In the genomic region with DNA sequence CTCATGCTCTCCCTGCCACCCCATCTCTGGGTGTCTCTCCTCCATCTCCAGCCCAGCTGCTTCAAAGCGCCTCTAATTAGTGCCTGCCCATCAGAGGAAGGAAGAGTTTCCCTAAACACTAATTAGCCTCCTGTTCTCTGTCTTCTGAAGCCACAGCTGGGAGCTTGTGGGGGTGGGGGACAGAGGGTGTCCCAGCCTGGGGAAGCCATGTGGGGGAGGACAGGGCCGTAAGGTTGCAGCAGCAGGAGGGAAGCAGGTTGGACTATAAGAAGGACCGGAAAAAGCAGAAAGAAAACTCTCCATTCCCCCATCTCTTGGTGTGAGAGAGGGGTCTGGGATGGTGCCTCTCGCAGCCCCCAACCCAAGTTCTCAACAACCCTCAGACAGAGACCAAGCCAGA, we compare ENCODE assay signal across 1 cellular context.
TF ChIP-seq lines count a peak whose summit lies in the region.

No MANE protein-coding gene starts in this region.

TF ChIP-seq in H1, 55 proteins besides CTCF, POLR2A, EP300 and RAD21:
- TF ChIP-seq SRF (IDR thresholded peaks at IDR 0.05; ENCODE audit: low read depth, low read length), result no peak
- TF ChIP-seq KDM1A (IDR thresholded peaks at IDR 0.05; ENCODE audit: borderline replicate concordance, low read length), result peak; percentile 87
- TF ChIP-seq NANOG (IDR thresholded peaks at IDR 0.05; ENCODE audit: insufficient read depth, low read depth, low read length, poor library complexity, severe bottlenecking), result no peak
- TF ChIP-seq, protein P1, sequence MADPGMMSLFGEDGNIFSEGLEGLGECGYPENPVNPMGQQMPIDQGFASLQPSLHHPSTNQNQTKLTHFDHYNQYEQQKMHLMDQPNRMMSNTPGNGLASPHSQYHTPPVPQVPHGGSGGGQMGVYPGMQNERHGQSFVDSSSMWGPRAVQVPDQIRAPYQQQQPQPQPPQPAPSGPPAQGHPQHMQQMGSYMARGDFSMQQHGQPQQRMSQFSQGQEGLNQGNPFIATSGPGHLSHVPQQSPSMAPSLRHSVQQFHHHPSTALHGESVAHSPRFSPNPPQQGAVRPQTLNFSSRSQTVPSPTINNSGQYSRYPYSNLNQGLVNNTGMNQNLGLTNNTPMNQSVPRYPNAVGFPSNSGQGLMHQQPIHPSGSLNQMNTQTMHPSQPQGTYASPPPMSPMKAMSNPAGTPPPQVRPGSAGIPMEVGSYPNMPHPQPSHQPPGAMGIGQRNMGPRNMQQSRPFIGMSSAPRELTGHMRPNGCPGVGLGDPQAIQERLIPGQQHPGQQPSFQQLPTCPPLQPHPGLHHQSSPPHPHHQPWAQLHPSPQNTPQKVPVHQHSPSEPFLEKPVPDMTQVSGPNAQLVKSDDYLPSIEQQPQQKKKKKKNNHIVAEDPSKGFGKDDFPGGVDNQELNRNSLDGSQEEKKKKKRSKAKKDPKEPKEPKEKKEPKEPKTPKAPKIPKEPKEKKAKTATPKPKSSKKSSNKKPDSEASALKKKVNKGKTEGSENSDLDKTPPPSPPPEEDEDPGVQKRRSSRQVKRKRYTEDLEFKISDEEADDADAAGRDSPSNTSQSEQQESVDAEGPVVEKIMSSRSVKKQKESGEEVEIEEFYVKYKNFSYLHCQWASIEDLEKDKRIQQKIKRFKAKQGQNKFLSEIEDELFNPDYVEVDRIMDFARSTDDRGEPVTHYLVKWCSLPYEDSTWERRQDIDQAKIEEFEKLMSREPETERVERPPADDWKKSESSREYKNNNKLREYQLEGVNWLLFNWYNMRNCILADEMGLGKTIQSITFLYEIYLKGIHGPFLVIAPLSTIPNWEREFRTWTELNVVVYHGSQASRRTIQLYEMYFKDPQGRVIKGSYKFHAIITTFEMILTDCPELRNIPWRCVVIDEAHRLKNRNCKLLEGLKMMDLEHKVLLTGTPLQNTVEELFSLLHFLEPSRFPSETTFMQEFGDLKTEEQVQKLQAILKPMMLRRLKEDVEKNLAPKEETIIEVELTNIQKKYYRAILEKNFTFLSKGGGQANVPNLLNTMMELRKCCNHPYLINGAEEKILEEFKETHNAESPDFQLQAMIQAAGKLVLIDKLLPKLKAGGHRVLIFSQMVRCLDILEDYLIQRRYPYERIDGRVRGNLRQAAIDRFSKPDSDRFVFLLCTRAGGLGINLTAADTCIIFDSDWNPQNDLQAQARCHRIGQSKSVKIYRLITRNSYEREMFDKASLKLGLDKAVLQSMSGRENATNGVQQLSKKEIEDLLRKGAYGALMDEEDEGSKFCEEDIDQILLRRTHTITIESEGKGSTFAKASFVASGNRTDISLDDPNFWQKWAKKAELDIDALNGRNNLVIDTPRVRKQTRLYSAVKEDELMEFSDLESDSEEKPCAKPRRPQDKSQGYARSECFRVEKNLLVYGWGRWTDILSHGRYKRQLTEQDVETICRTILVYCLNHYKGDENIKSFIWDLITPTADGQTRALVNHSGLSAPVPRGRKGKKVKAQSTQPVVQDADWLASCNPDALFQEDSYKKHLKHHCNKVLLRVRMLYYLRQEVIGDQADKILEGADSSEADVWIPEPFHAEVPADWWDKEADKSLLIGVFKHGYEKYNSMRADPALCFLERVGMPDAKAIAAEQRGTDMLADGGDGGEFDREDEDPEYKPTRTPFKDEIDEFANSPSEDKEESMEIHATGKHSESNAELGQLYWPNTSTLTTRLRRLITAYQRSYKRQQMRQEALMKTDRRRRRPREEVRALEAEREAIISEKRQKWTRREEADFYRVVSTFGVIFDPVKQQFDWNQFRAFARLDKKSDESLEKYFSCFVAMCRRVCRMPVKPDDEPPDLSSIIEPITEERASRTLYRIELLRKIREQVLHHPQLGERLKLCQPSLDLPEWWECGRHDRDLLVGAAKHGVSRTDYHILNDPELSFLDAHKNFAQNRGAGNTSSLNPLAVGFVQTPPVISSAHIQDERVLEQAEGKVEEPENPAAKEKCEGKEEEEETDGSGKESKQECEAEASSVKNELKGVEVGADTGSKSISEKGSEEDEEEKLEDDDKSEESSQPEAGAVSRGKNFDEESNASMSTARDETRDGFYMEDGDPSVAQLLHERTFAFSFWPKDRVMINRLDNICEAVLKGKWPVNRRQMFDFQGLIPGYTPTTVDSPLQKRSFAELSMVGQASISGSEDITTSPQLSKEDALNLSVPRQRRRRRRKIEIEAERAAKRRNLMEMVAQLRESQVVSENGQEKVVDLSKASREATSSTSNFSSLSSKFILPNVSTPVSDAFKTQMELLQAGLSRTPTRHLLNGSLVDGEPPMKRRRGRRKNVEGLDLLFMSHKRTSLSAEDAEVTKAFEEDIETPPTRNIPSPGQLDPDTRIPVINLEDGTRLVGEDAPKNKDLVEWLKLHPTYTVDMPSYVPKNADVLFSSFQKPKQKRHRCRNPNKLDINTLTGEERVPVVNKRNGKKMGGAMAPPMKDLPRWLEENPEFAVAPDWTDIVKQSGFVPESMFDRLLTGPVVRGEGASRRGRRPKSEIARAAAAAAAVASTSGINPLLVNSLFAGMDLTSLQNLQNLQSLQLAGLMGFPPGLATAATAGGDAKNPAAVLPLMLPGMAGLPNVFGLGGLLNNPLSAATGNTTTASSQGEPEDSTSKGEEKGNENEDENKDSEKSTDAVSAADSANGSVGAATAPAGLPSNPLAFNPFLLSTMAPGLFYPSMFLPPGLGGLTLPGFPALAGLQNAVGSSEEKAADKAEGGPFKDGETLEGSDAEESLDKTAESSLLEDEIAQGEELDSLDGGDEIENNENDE (IDR thresholded peaks at IDR 0.05; ENCODE audit: insufficient replicate concordance, low read length), result no peak
- no peak for TF ChIP-seq HDAC6 (IDR thresholded peaks at IDR 0.05; ENCODE audit: low read depth, low read length)
- no peak for TF ChIP-seq CTBP2 (IDR thresholded peaks at IDR 0.05; ENCODE audit: borderline replicate concordance, insufficient read depth, insufficient read length, low read length)
- 0 out of 4 replicates have a peak, but pooled peaks of 1 of the 2 experiments have one; percentile 27 for TF ChIP-seq HDAC2 (IDR thresholded peaks at IDR 0.05; ENCODE audit: borderline replicate concordance in 1 of 2, low read depth in 2 of 2, low read length in 2 of 2)
- TF ChIP-seq ZNF274 (IDR thresholded peaks at IDR 0.05; ENCODE audit: borderline replicate concordance, extremely low read depth, low read length), result no peak
- TF ChIP-seq RXRA (IDR thresholded peaks at IDR 0.05; ENCODE audit: insufficient read depth, low read depth, low read length), result no peak
- no peak for TF ChIP-seq SAP30 (IDR thresholded peaks at IDR 0.05; ENCODE audit: insufficient read depth, insufficient replicate concordance, low read length)
- TF ChIP-seq JUN (IDR thresholded peaks at IDR 0.05; ENCODE audit: low read depth, low read length), result no peak
